In the genomic region with DNA sequence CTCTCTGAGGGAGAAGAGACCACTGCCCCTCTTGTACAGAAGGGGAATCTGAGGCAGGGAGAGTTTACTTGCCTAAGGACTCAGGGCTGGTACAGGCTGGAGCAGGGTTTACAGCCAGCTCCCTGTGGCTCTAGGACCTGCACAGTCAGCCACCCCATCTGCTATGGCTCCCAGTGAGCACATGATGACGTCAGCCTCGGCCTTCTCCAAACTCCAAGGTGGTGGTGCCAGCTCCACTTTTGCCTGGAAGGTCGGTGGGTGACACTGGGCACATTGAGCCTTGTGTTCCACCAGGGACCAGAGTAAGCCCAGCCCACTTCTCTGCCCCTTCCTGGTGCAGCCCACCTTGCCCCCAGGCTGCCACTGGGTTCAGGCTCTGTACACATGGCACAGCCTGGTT, we compare ENCODE assay signal across 1 cellular context.
TF ChIP-seq lines count a peak whose summit lies in the region.

No MANE protein-coding gene starts in this region.

TF ChIP-seq in HEK293, 187 proteins besides CTCF, POLR2A, EP300 and RAD21 (continued from another document):
- TF ChIP-seq, protein P1, sequence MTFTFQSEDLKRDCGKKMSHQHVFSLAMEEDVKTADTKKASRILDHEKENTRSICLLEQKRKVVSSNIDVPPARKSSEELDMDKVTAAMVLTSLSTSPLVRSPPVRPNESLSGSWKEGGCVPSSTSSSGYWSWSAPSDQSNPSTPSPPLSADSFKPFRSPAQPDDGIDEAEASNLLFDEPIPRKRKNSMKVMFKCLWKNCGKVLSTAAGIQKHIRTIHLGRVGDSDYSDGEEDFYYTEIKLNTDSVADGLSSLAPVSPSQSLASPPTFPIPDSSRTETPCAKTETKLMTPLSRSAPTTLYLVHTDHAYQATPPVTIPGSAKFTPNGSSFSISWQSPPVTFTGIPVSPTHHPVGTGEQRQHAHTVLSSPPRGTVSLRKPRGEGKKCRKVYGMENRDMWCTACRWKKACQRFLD (tag by site-specific recombination; IDR thresholded peaks at IDR 0.05) = no peak
- no peak for TF ChIP-seq ZNF423 (tag by site-specific recombination; IDR thresholded peaks at IDR 0.05)
- no peak for TF ChIP-seq SP3 (tag by site-specific recombination; IDR thresholded peaks at IDR 0.05)
- TF ChIP-seq ZNF777 (tag by site-specific recombination; IDR thresholded peaks at IDR 0.05; ENCODE audit: borderline replicate concordance) = no peak
- TF ChIP-seq ZIC2 (tag by site-specific recombination; IDR thresholded peaks at IDR 0.05) = peak; percentile 79
- TF ChIP-seq TCF7L2 (IDR thresholded peaks at IDR 0.05; ENCODE audit: borderline replicate concordance, low read depth, low read length) = no peak
- TF ChIP-seq OVOL3 (tag by site-specific recombination; IDR thresholded peaks at IDR 0.05) = no peak
- no peak for TF ChIP-seq ZNF558 (tag by site-specific recombination; IDR thresholded peaks at IDR 0.05)
- TF ChIP-seq GLIS1 (tag by site-specific recombination; IDR thresholded peaks at IDR 0.05) = peak; percentile 36; the same call in 1 of the 2 replicates
- TF ChIP-seq, protein P2, sequence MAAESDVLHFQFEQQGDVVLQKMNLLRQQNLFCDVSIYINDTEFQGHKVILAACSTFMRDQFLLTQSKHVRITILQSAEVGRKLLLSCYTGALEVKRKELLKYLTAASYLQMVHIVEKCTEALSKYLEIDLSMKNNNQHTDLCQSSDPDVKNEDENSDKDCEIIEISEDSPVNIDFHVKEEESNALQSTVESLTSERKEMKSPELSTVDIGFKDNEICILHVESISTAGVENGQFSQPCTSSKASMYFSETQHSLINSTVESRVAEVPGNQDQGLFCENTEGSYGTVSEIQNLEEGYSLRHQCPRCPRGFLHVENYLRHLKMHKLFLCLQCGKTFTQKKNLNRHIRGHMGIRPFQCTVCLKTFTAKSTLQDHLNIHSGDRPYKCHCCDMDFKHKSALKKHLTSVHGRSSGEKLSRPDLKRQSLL (tag by site-specific recombination; IDR thresholded peaks at IDR 0.05) = peak; percentile 84
- TF ChIP-seq, protein P3, sequence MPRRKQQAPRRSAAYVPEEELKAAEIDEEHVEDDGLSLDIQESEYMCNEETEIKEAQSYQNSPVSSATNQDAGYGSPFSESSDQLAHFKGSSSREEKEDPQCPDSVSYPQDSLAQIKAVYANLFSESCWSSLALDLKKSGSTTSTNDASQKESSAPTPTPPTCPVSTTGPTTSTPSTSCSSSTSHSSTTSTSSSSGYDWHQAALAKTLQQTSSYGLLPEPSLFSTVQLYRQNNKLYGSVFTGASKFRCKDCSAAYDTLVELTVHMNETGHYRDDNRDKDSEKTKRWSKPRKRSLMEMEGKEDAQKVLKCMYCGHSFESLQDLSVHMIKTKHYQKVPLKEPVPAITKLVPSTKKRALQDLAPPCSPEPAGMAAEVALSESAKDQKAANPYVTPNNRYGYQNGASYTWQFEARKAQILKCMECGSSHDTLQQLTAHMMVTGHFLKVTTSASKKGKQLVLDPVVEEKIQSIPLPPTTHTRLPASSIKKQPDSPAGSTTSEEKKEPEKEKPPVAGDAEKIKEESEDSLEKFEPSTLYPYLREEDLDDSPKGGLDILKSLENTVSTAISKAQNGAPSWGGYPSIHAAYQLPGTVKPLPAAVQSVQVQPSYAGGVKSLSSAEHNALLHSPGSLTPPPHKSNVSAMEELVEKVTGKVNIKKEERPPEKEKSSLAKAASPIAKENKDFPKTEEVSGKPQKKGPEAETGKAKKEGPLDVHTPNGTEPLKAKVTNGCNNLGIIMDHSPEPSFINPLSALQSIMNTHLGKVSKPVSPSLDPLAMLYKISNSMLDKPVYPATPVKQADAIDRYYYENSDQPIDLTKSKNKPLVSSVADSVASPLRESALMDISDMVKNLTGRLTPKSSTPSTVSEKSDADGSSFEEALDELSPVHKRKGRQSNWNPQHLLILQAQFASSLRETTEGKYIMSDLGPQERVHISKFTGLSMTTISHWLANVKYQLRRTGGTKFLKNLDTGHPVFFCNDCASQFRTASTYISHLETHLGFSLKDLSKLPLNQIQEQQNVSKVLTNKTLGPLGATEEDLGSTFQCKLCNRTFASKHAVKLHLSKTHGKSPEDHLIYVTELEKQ (tag by site-specific recombination; IDR thresholded peaks at IDR 0.05; ENCODE audit: borderline replicate concordance) = no peak
- no peak for TF ChIP-seq ZNF701 (tag by site-specific recombination; IDR thresholded peaks at IDR 0.05)
- TF ChIP-seq, protein P4, sequence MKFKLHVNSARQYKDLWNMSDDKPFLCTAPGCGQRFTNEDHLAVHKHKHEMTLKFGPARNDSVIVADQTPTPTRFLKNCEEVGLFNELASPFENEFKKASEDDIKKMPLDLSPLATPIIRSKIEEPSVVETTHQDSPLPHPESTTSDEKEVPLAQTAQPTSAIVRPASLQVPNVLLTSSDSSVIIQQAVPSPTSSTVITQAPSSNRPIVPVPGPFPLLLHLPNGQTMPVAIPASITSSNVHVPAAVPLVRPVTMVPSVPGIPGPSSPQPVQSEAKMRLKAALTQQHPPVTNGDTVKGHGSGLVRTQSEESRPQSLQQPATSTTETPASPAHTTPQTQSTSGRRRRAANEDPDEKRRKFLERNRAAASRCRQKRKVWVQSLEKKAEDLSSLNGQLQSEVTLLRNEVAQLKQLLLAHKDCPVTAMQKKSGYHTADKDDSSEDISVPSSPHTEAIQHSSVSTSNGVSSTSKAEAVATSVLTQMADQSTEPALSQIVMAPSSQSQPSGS (tag by site-specific recombination; IDR thresholded peaks at IDR 0.05; ENCODE audit: low read depth) = peak; percentile 87
- TF ChIP-seq ZNF585B (tag by site-specific recombination; IDR thresholded peaks at IDR 0.05) = no peak
- TF ChIP-seq, protein P5, sequence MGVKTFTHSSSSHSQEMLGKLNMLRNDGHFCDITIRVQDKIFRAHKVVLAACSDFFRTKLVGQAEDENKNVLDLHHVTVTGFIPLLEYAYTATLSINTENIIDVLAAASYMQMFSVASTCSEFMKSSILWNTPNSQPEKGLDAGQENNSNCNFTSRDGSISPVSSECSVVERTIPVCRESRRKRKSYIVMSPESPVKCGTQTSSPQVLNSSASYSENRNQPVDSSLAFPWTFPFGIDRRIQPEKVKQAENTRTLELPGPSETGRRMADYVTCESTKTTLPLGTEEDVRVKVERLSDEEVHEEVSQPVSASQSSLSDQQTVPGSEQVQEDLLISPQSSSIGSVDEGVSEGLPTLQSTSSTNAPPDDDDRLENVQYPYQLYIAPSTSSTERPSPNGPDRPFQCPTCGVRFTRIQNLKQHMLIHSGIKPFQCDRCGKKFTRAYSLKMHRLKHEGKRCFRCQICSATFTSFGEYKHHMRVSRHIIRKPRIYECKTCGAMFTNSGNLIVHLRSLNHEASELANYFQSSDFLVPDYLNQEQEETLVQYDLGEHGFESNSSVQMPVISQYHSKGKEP (tag by site-specific recombination; IDR thresholded peaks at IDR 0.05) = no peak
- 0 out of 2 replicates have a peak, but pooled peaks have one; percentile 17 for TF ChIP-seq ZNF660 (tag by site-specific recombination; IDR thresholded peaks at IDR 0.05)
- TF ChIP-seq ZNF138 (tag by site-specific recombination; IDR thresholded peaks at IDR 0.05; ENCODE audit: borderline replicate concordance) = no peak
- TF ChIP-seq ZNF202 (tag by site-specific recombination; IDR thresholded peaks at IDR 0.05; ENCODE audit: borderline replicate concordance) = no peak
- no peak for TF ChIP-seq RBAK (tag by site-specific recombination; IDR thresholded peaks at IDR 0.05)
- TF ChIP-seq ZNF10 (tag by site-specific recombination; IDR thresholded peaks at IDR 0.05) = no peak
- TF ChIP-seq ZFP3 (tag by site-specific recombination; IDR thresholded peaks at IDR 0.05; ENCODE audit: low read depth) = no peak
- TF ChIP-seq, protein P6, sequence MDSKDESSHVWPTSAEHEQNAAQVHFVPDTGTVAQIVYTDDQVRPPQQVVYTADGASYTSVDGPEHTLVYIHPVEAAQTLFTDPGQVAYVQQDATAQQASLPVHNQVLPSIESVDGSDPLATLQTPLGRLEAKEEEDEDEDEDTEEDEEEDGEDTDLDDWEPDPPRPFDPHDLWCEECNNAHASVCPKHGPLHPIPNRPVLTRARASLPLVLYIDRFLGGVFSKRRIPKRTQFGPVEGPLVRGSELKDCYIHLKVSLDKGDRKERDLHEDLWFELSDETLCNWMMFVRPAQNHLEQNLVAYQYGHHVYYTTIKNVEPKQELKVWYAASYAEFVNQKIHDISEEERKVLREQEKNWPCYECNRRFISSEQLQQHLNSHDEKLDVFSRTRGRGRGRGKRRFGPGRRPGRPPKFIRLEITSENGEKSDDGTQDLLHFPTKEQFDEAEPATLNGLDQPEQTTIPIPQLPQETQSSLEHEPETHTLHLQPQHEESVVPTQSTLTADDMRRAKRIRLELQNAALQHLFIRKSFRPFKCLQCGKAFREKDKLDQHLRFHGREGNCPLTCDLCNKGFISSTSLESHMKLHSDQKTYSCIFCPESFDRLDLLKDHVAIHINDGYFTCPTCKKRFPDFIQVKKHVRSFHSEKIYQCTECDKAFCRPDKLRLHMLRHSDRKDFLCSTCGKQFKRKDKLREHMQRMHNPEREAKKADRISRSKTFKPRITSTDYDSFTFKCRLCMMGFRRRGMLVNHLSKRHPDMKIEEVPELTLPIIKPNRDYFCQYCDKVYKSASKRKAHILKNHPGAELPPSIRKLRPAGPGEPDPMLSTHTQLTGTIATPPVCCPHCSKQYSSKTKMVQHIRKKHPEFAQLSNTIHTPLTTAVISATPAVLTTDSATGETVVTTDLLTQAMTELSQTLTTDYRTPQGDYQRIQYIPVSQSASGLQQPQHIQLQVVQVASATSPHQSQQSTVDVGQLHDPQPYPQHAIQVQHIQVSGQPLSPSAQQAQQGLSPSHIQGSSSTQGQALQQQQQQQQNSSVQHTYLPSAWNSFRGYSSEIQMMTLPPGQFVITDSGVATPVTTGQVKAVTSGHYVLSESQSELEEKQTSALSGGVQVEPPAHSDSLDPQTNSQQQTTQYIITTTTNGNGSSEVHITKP (tag by site-specific recombination; IDR thresholded peaks at IDR 0.05) = peak; percentile 51; the same call in 1 of the 2 replicates
- TF ChIP-seq, protein P7, sequence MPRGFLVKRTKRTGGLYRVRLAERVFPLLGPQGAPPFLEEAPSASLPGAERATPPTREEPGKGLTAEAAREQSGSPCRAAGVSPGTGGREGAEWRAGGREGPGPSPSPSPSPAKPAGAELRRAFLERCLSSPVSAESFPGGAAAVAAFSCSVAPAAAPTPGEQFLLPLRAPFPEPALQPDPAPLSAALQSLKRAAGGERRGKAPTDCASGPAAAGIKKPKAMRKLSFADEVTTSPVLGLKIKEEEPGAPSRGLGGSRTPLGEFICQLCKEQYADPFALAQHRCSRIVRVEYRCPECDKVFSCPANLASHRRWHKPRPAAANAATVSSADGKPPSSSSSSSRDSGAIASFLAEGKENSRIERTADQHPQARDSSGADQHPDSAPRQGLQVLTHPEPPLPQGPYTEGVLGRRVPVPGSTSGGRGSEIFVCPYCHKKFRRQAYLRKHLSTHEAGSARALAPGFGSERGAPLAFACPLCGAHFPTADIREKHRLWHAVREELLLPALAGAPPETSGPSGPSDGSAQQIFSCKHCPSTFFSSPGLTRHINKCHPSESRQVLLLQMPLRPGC (tag by site-specific recombination; IDR thresholded peaks at IDR 0.05) = no peak
- TF ChIP-seq, protein P8, sequence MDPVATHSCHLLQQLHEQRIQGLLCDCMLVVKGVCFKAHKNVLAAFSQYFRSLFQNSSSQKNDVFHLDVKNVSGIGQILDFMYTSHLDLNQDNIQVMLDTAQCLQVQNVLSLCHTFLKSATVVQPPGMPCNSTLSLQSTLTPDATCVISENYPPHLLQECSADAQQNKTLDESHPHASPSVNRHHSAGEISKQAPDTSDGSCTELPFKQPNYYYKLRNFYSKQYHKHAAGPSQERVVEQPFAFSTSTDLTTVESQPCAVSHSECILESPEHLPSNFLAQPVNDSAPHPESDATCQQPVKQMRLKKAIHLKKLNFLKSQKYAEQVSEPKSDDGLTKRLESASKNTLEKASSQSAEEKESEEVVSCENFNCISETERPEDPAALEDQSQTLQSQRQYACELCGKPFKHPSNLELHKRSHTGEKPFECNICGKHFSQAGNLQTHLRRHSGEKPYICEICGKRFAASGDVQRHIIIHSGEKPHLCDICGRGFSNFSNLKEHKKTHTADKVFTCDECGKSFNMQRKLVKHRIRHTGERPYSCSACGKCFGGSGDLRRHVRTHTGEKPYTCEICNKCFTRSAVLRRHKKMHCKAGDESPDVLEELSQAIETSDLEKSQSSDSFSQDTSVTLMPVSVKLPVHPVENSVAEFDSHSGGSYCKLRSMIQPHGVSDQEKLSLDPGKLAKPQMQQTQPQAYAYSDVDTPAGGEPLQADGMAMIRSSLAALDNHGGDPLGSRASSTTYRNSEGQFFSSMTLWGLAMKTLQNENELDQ (tag by site-specific recombination; IDR thresholded peaks at IDR 0.05; ENCODE audit: low read depth) = 0 out of 2 replicates have a peak, but pooled peaks have one; percentile 68
- TF ChIP-seq ZNF112 (tag by site-specific recombination; IDR thresholded peaks at IDR 0.05) = no peak
